In genomic region chr4:37441231-37442061, GRCh38 we compare ENCODE assay signal across 1 cellular context.
TF ChIP-seq lines count a peak whose summit lies in the region.

No MANE protein-coding gene starts in this region.

TF ChIP-seq in WTC11, 78 proteins besides CTCF, POLR2A, EP300 and RAD21 (continued from another document):
- no peak for TF ChIP-seq E2F5 (CRISPR knock-in tag; IDR thresholded peaks at IDR 0.05)
- TF ChIP-seq OVOL2 (CRISPR knock-in tag; IDR thresholded peaks at IDR 0.05; ENCODE audit: borderline replicate concordance): no peak
- TF ChIP-seq ZBTB21 (CRISPR knock-in tag; IDR thresholded peaks at IDR 0.05; ENCODE audit: borderline replicate concordance): no peak
- no peak for TF ChIP-seq ZNF232 (CRISPR knock-in tag; IDR thresholded peaks at IDR 0.05)
- no peak for TF ChIP-seq TEAD4 (CRISPR knock-in tag; IDR thresholded peaks at IDR 0.05)
- no peak for TF ChIP-seq ZNF263 (CRISPR knock-in tag; IDR thresholded peaks at IDR 0.05; ENCODE audit: low read depth)
- no peak for TF ChIP-seq GRHL2 (CRISPR knock-in tag; IDR thresholded peaks at IDR 0.05; ENCODE audit: insufficient replicate concordance, severe bottlenecking)
- TF ChIP-seq NFYB (CRISPR knock-in tag; conservative IDR thresholded peaks at IDR 0.05; ENCODE audit: low read depth): no peak
- no peak for TF ChIP-seq ATF1 (CRISPR knock-in tag; IDR thresholded peaks at IDR 0.05)
- no peak for TF ChIP-seq CBFB (CRISPR knock-in tag; IDR thresholded peaks at IDR 0.05; ENCODE audit: low read depth)
- no peak for TF ChIP-seq FOXK1 (CRISPR knock-in tag; IDR thresholded peaks at IDR 0.05)
- no peak for TF ChIP-seq NFATC4 (CRISPR knock-in tag; IDR thresholded peaks at IDR 0.05)
